In genomic region chr5:157100140-157100679, GRCh38 we compare ENCODE assay signal across 1 cellular context.
TF ChIP-seq lines count a peak whose summit lies in the region.

No MANE protein-coding gene starts in this region.

TF ChIP-seq in HCT116, 20 proteins besides CTCF, POLR2A, EP300 and RAD21 (continued from another document):
- no peak for TF ChIP-seq ZBTB33 (IDR thresholded peaks at IDR 0.05; ENCODE audit: extremely low read depth, insufficient replicate concordance, low read length)
- TF ChIP-seq FOSL1 (IDR thresholded peaks at IDR 0.05; ENCODE audit: low read depth): peak; percentile 75
- TF ChIP-seq EZH2phosphoT487 (IDR thresholded peaks at IDR 0.05; ENCODE audit: borderline replicate concordance): no peak
